In genomic region chr11:13074714-13075464, GRCh38 we compare ENCODE assay signal across 1 cellular context.
TF ChIP-seq lines count a peak whose summit lies in the region.

No MANE protein-coding gene starts in this region.

TF ChIP-seq in A549, 52 proteins besides CTCF, POLR2A, EP300 and RAD21 (continued from another document):
- no peak for TF ChIP-seq ELK1 (IDR thresholded peaks at IDR 0.05; ENCODE audit: low read depth, low read length)
- TF ChIP-seq, protein P1, sequence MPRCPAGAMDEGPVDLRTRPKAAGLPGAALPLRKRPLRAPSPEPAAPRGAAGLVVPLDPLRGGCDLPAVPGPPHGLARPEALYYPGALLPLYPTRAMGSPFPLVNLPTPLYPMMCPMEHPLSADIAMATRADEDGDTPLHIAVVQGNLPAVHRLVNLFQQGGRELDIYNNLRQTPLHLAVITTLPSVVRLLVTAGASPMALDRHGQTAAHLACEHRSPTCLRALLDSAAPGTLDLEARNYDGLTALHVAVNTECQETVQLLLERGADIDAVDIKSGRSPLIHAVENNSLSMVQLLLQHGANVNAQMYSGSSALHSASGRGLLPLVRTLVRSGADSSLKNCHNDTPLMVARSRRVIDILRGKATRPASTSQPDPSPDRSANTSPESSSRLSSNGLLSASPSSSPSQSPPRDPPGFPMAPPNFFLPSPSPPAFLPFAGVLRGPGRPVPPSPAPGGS (IDR thresholded peaks at IDR 0.05), result no peak
- no peak for TF ChIP-seq RARB (CRISPR knock-in tag; IDR thresholded peaks at IDR 0.05)
- TF ChIP-seq CHD4 (IDR thresholded peaks at IDR 0.05; ENCODE audit: borderline replicate concordance), result no peak
- TF ChIP-seq KDM1A (IDR thresholded peaks at IDR 0.05; ENCODE audit: low read depth), result no peak
- no peak for TF ChIP-seq FOXS1 (CRISPR knock-in tag; IDR thresholded peaks at IDR 0.05)
- TF ChIP-seq, protein P2, sequence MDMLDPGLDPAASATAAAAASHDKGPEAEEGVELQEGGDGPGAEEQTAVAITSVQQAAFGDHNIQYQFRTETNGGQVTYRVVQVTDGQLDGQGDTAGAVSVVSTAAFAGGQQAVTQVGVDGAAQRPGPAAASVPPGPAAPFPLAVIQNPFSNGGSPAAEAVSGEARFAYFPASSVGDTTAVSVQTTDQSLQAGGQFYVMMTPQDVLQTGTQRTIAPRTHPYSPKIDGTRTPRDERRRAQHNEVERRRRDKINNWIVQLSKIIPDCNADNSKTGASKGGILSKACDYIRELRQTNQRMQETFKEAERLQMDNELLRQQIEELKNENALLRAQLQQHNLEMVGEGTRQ (IDR thresholded peaks at IDR 0.05), result no peak
- no peak for TF ChIP-seq RFX5 (IDR thresholded peaks at IDR 0.05)
- no peak for TF ChIP-seq MYC (IDR thresholded peaks at IDR 0.05; ENCODE audit: borderline replicate concordance, low read length)
